1 cellular context compared by ENCODE assay signal in genomic region chr20:34515484-34516037, GRCh38.
TF ChIP-seq lines count a peak whose summit lies in the region.

No MANE protein-coding gene starts in this region.

TF ChIP-seq in HepG2, 621 proteins besides CTCF, POLR2A, EP300 and RAD21 (continued from another document and continues in another):
- TF ChIP-seq KIAA2018 (CRISPR knock-in tag; IDR thresholded peaks at IDR 0.05; ENCODE audit: borderline replicate concordance): no peak
- TF ChIP-seq NPAS2 (CRISPR knock-in tag; IDR thresholded peaks at IDR 0.05; ENCODE audit: borderline replicate concordance): no peak
- TF ChIP-seq SNRNP70 (IDR thresholded peaks at IDR 0.05; ENCODE audit: low read depth, low read length): no peak
- TF ChIP-seq HNRNPK (IDR thresholded peaks at IDR 0.05; ENCODE audit: low read depth, low read length, poor library complexity, severe bottlenecking): no peak
- TF ChIP-seq PAX8 (CRISPR knock-in tag; IDR thresholded peaks at IDR 0.05; ENCODE audit: borderline replicate concordance): 0 out of 2 replicates have a peak, but pooled peaks have one; percentile 20
- no peak for TF ChIP-seq ZNF44 (CRISPR knock-in tag; IDR thresholded peaks at IDR 0.05)
- peak; percentile 4 for TF ChIP-seq TBL1XR1 (IDR thresholded peaks at IDR 0.05; ENCODE audit: borderline replicate concordance, low read length, partially characterized antibody)
- TF ChIP-seq ZNF607 (CRISPR knock-in tag; IDR thresholded peaks at IDR 0.05; ENCODE audit: borderline replicate concordance): no peak
- TF ChIP-seq ARNTL (CRISPR knock-in tag; IDR thresholded peaks at IDR 0.05): peak; percentile 71; the same call in 1 of the 2 replicates
- no peak for TF ChIP-seq SRSF1 (optimal IDR thresholded peaks at IDR 0.05; ENCODE audit: low read depth, low read length)
- 0 out of 2 replicates have a peak, but pooled peaks have one; percentile 53 for TF ChIP-seq SIN3A (IDR thresholded peaks at IDR 0.05; ENCODE audit: borderline replicate concordance, low read depth, low read length)
- TF ChIP-seq SMYD3 (CRISPR knock-in tag; IDR thresholded peaks at IDR 0.05): no peak
- TF ChIP-seq PAF1 (CRISPR knock-in tag; IDR thresholded peaks at IDR 0.05): no peak
- TF ChIP-seq, protein P1, sequence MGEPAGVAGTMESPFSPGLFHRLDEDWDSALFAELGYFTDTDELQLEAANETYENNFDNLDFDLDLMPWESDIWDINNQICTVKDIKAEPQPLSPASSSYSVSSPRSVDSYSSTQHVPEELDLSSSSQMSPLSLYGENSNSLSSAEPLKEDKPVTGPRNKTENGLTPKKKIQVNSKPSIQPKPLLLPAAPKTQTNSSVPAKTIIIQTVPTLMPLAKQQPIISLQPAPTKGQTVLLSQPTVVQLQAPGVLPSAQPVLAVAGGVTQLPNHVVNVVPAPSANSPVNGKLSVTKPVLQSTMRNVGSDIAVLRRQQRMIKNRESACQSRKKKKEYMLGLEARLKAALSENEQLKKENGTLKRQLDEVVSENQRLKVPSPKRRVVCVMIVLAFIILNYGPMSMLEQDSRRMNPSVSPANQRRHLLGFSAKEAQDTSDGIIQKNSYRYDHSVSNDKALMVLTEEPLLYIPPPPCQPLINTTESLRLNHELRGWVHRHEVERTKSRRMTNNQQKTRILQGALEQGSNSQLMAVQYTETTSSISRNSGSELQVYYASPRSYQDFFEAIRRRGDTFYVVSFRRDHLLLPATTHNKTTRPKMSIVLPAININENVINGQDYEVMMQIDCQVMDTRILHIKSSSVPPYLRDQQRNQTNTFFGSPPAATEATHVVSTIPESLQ (CRISPR knock-in tag; conservative IDR thresholded peaks at IDR 0.05): no peak
- no peak for TF ChIP-seq TEAD2 (CRISPR knock-in tag; IDR thresholded peaks at IDR 0.05)
- no peak for TF ChIP-seq SNAPC2 (CRISPR knock-in tag; IDR thresholded peaks at IDR 0.05)
- no peak for TF ChIP-seq MTF2 (CRISPR knock-in tag; IDR thresholded peaks at IDR 0.05; ENCODE audit: borderline replicate concordance)
- 0 out of 2 replicates have a peak, but pooled peaks have one; percentile 5 for TF ChIP-seq RARA (CRISPR knock-in tag; IDR thresholded peaks at IDR 0.05)
- TF ChIP-seq ZSCAN25 (CRISPR knock-in tag; IDR thresholded peaks at IDR 0.05): no peak; the same call in 1 of the 2 replicates
- no peak for TF ChIP-seq RFX5 (IDR thresholded peaks at IDR 0.05; ENCODE audit: low read depth, low read length)
- TF ChIP-seq, protein P2, sequence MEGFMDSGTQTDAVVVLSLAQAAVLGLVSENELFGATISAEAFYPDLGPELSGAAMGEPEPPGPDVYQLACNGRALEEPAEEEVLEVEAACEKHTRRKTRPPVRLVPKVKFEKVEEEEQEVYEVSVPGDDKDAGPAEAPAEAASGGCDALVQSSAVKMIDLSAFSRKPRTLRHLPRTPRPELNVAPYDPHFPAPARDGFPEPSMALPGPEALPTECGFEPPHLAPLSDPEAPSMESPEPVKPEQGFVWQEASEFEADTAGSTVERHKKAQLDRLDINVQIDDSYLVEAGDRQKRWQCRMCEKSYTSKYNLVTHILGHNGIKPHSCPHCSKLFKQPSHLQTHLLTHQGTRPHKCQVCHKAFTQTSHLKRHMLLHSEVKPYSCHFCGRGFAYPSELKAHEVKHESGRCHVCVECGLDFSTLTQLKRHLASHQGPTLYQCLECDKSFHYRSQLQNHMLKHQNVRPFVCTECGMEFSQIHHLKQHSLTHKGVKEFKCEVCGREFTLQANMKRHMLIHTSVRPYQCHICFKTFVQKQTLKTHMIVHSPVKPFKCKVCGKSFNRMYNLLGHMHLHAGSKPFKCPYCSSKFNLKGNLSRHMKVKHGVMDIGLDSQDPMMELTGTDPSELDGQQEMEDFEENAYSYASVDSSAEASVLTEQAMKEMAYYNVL (CRISPR knock-in tag; IDR thresholded peaks at IDR 0.05; ENCODE audit: borderline replicate concordance): peak; percentile 50; the same call in 1 of the 2 replicates
- no peak for TF ChIP-seq NCOA5 (CRISPR knock-in tag; IDR thresholded peaks at IDR 0.05)
- 0 out of 2 replicates have a peak, but pooled peaks have one; percentile 29 for TF ChIP-seq ZNF431 (CRISPR knock-in tag; IDR thresholded peaks at IDR 0.05; ENCODE audit: borderline replicate concordance, low read depth)
- no peak for TF ChIP-seq RNF2 (conservative IDR thresholded peaks at IDR 0.05; ENCODE audit: low read depth)
- TF ChIP-seq ZNF3 (CRISPR knock-in tag; IDR thresholded peaks at IDR 0.05): no peak
- no peak for TF ChIP-seq EEA1 (CRISPR knock-in tag; IDR thresholded peaks at IDR 0.05; ENCODE audit: borderline replicate concordance)
- no peak for TF ChIP-seq NR2F1 (CRISPR knock-in tag; IDR thresholded peaks at IDR 0.05)
- TF ChIP-seq ZBTB14 (CRISPR knock-in tag; IDR thresholded peaks at IDR 0.05): peak; percentile 8; the same call in 1 of the 2 replicates
- TF ChIP-seq RARG (CRISPR knock-in tag; IDR thresholded peaks at IDR 0.05; ENCODE audit: low read depth): no peak
- no peak for TF ChIP-seq HNF4G (IDR thresholded peaks at IDR 0.05; ENCODE audit: borderline replicate concordance, low read depth, low read length)
- no peak for TF ChIP-seq HNF4G (CRISPR knock-in tag; IDR thresholded peaks at IDR 0.05; ENCODE audit: borderline replicate concordance, low read depth)
- TF ChIP-seq ZNF740 (CRISPR knock-in tag; IDR thresholded peaks at IDR 0.05): 0 out of 2 replicates have a peak, but pooled peaks have one; percentile 13
- TF ChIP-seq SMARCE1 (IDR thresholded peaks at IDR 0.05; ENCODE audit: borderline replicate concordance): no peak
- TF ChIP-seq, protein P3, sequence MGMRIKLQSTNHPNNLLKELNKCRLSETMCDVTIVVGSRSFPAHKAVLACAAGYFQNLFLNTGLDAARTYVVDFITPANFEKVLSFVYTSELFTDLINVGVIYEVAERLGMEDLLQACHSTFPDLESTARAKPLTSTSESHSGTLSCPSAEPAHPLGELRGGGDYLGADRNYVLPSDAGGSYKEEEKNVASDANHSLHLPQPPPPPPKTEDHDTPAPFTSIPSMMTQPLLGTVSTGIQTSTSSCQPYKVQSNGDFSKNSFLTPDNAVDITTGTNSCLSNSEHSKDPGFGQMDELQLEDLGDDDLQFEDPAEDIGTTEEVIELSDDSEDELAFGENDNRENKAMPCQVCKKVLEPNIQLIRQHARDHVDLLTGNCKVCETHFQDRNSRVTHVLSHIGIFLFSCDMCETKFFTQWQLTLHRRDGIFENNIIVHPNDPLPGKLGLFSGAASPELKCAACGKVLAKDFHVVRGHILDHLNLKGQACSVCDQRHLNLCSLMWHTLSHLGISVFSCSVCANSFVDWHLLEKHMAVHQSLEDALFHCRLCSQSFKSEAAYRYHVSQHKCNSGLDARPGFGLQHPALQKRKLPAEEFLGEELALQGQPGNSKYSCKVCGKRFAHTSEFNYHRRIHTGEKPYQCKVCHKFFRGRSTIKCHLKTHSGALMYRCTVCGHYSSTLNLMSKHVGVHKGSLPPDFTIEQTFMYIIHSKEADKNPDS (CRISPR knock-in tag; IDR thresholded peaks at IDR 0.05): no peak
- TF ChIP-seq, protein P4, sequence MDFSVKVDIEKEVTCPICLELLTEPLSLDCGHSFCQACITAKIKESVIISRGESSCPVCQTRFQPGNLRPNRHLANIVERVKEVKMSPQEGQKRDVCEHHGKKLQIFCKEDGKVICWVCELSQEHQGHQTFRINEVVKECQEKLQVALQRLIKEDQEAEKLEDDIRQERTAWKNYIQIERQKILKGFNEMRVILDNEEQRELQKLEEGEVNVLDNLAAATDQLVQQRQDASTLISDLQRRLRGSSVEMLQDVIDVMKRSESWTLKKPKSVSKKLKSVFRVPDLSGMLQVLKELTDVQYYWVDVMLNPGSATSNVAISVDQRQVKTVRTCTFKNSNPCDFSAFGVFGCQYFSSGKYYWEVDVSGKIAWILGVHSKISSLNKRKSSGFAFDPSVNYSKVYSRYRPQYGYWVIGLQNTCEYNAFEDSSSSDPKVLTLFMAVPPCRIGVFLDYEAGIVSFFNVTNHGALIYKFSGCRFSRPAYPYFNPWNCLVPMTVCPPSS (IDR thresholded peaks at IDR 0.05): no peak
- no peak for TF ChIP-seq SNAI1 (CRISPR knock-in tag; IDR thresholded peaks at IDR 0.05; ENCODE audit: borderline replicate concordance)
- TF ChIP-seq, protein P5, sequence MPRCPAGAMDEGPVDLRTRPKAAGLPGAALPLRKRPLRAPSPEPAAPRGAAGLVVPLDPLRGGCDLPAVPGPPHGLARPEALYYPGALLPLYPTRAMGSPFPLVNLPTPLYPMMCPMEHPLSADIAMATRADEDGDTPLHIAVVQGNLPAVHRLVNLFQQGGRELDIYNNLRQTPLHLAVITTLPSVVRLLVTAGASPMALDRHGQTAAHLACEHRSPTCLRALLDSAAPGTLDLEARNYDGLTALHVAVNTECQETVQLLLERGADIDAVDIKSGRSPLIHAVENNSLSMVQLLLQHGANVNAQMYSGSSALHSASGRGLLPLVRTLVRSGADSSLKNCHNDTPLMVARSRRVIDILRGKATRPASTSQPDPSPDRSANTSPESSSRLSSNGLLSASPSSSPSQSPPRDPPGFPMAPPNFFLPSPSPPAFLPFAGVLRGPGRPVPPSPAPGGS (CRISPR knock-in tag; IDR thresholded peaks at IDR 0.05): peak; percentile 16; the same call in 1 of the 2 replicates
- TF ChIP-seq ERF (CRISPR knock-in tag; IDR thresholded peaks at IDR 0.05): no peak; the same call in 1 of the 2 replicates
- 0 out of 2 replicates have a peak, but pooled peaks have one; percentile 86 for TF ChIP-seq ZNF570 (CRISPR knock-in tag; IDR thresholded peaks at IDR 0.05; ENCODE audit: borderline replicate concordance)
- TF ChIP-seq, protein P6, sequence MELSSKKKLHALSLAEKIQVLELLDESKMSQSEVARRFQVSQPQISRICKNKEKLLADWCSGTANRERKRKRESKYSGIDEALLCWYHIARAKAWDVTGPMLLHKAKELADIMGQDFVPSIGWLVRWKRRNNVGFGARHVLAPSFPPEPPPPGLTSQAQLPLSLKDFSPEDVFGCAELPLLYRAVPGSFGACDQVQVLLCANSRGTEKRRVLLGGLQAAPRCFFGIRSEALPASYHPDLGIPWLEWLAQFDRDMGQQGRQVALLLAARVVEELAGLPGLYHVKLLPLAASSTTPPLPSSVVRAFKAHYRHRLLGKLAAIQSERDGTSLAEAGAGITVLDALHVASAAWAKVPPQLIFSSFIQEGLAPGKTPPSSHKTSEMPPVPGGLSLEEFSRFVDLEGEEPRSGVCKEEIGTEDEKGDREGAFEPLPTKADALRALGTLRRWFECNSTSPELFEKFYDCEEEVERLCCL (CRISPR knock-in tag; IDR thresholded peaks at IDR 0.05; ENCODE audit: borderline replicate concordance): no peak
- no peak for TF ChIP-seq ASH2L (IDR thresholded peaks at IDR 0.05; ENCODE audit: insufficient read length, low read depth, low read length)
- TF ChIP-seq TMF1 (CRISPR knock-in tag; IDR thresholded peaks at IDR 0.05; ENCODE audit: low read depth): no peak; the same call in 1 of the 2 replicates
- TF ChIP-seq HDAC6 (IDR thresholded peaks at IDR 0.05; ENCODE audit: low read depth, low read length): no peak
